ENCODE assay signal across 8 cellular contexts in genomic region chr10:32958085-32958991, GRCh38. TPM values are rescaled to one million over a fixed set of nuclear protein-coding genes. Genes with fewer than 3 reads are reported as not detected.
A peak's percentile ranks its signal among the peaks of the same experiment; 100 is the strongest.
DNase-seq lines count a peak whose midpoint lies in the region; ATAC-seq and TF ChIP-seq lines count a peak whose summit lies in the region.

Gene ITGB1 (minus strand): TSS chr10:32958230. CDS start chr10:32935558, 22,672 bp downstream.

- BruUV-seq in Calu3 (replicated peaks; lab: Mats Ljungman, UMichigan): no TSS peak

- H3K4me1 Mint-ChIP-seq in Calu3 (ENCODE audit: low read depth, unreplicated experiment): peaks cover 32% of the 10 kb centered on the region

- H3K9me3 ChIP-seq in OCI-LY3 (ENCODE audit: insufficient read depth, low read length) (no peaks in the 10 kb centered on the region), mononuclear cell (ENCODE audit: low read depth, low read length) (no peaks in the 10 kb centered on the region)

- H3K27ac ChIP-seq in OCI-LY3 (ENCODE audit: low read length): peak within 1 kb of the TSS; percentile 61

- H3K4me3 ChIP-seq in OCI-LY3 (ENCODE audit: low read length) (peak within 1 kb of the TSS; percentile 81), epithelial cell of esophagus (ENCODE audit: low read length) (peak within 1 kb of the TSS; percentile 78), mononuclear cell (ENCODE audit: low read length) (peak within 1 kb of the TSS; percentile 86)

- H3K4me2 ChIP-seq in OCI-LY3 (ENCODE audit: low read length): peak within 1 kb of the TSS; percentile 95

- peak within 1 kb of the TSS; percentile 98 for H3K4me3 Mint-ChIP-seq in Calu3 (ENCODE audit: low read depth, unreplicated experiment)

- peaks cover 43% of the 10 kb centered on the region for H3K27me3 ChIP-seq in OCI-LY3 (ENCODE audit: low read depth, low read length)
- H3K27me3 ChIP-seq in mononuclear cell (ENCODE audit: insufficient read depth, low read length): no peaks in the 10 kb centered on the region

- peak within 1 kb of the TSS; percentile 79 for H3K9ac ChIP-seq in OCI-LY3 (ENCODE audit: low read length)

- H3K4me1 ChIP-seq in OCI-LY3 (ENCODE audit: low read length): peaks cover 28% of the 10 kb centered on the region
- H3K4me1 ChIP-seq in mononuclear cell (ENCODE audit: insufficient read depth, low read length): peaks cover 59% of the 10 kb centered on the region

- H2AFZ ChIP-seq in OCI-LY3 (ENCODE audit: low read depth, low read length): peak within 1 kb of the TSS; percentile 47; the same call in 1 of the 2 replicates

- peak; percentile 99 for DNase-seq in Calu3
- DNase-seq in HuH-7.5 (ENCODE audit: low spot score): peak; percentile 76
- peak; percentile 74 for DNase-seq in activated T-cell treated with anti-CD3 and anti-CD28 coated beads for 4 hours
- DNase-seq in epithelial cell of esophagus (ENCODE audit: low read depth): peak; percentile 97
- peak; percentile 76 to 82 for DNase-seq in stimulated activated CD8-positive, alpha-beta memory T cell treated with anti-CD3 and anti-CD28 coated beads, Interleukin-2, amount 100 ng/mL, for 48 hours (ENCODE audit: low read depth in 2 of 2)

- H3K79me2 ChIP-seq in OCI-LY3 (ENCODE audit: low read length): no peaks in the 10 kb centered on the region; the same call in 1 of the 2 replicates

- intact Hi-C loops in Calu3 (cut with micrococcal nuclease; ENCODE audit: unreplicated experiment): loop anchor here (2.0 kb wide), 1 partner anchor 46 kb away; no protein-coding TSS in a partner anchor

- CTCF ChIA-PET in Calu3 (lab: Charles Lee): interaction anchor here (1.0 to 2.0 kb wide), 2 partner anchors 10 to 50 kb away, joined by 7 to 10 read pairs; no protein-coding TSS in a partner anchor

- TF ChIP-seq CTCF in Calu3 (IDR thresholded peaks at IDR 0.05; ENCODE audit: unreplicated experiment) (no peak), OCI-LY3 (IDR thresholded peaks at IDR 0.05; ENCODE audit: low read depth, low read length) (no peak), epithelial cell of esophagus (IDR thresholded peaks at IDR 0.05; ENCODE audit: insufficient read depth, low read depth, low read length, missing control alignments) (no peak)

- no peaks in the 10 kb centered on the region for H3K36me3 ChIP-seq in OCI-LY3 (replicated peaks; ENCODE audit: low read depth, low read length)

- peaks cover 72% of the 10 kb centered on the region for H3K36me3 Mint-ChIP-seq in Calu3 (ENCODE audit: insufficient read depth, unreplicated experiment)

- peak within 1 kb of the TSS; percentile 100 for H3K27ac Mint-ChIP-seq in Calu3 (ENCODE audit: unreplicated experiment)

- H4K20me1 ChIP-seq in OCI-LY3 (ENCODE audit: insufficient read depth, low read length): peaks cover 5% of the 10 kb centered on the region

- H3K27me3 Mint-ChIP-seq in Calu3 (ENCODE audit: unreplicated experiment): no peaks in the 10 kb centered on the region

- ATAC-seq in GM21447 (IDR thresholded peaks at IDR 0.05; ENCODE audit: unreplicated experiment): peak; percentile 54

- H3K9me3 Mint-ChIP-seq in Calu3 (ENCODE audit: low read depth, unreplicated experiment): no peaks in the 10 kb centered on the region

RNA-seq across cellular contexts. Expression of gene ITGB1, which starts in this region (rescaled TPM):
- total RNA-seq in Calu3 (2022) (1,388 and 1,455 TPM in 2 replicates), mononuclear cell (214 TPM)

Comparison
In these comparisons a context has a peak if more than half of its experiments do, and no peak if none do; other contexts are left out.
1. Peak in every context shown above with its lines: DNase-seq, ATAC-seq, H3K4me3 ChIP-seq and H3K27ac ChIP-seq.